In genomic region chr6:29949934-29950333, GRCh38 we compare ENCODE assay signal across 24 cellular contexts.
"Had no signal": no experiment of that assay in that cellular context is flagged by ENCODE, and none has a peak within 500 bp of the region (broad histone marks: within the 10 kb centered on the region; RNA-seq: fewer than 3 reads in every experiment).

No MANE protein-coding gene starts in this region.

- DNase-seq: activated B cell treated with CpG ODN at 0.5 μM for 24 hours; activated CD4-positive, alpha-beta T cell treated with anti-CD3 and anti-CD28 coated beads for 1 hour; activated CD4-positive, alpha-beta T cell treated with anti-CD3 and anti-CD28 coated beads, Interleukin-2, amount 10 ng/mL, durations not matched to agents 24 days and 14 days; activated CD4-positive, alpha-beta T cell treated with anti-CD3 and anti-CD28 coated beads, Interleukin-2, amount 50 U/mL, for 48 hours; activated naive CD4-positive, alpha-beta T cell treated with anti-CD3 and anti-CD28 coated beads, Interleukin-2, amount 50 U/mL, for 16 hours; activated naive CD8-positive, alpha-beta T cell treated with anti-CD3 and anti-CD28 coated beads, Interleukin-2, amount 10 ng/mL, durations not matched to agents 7 days and 5 days; activated T-cell treated with anti-CD3 and anti-CD28 coated beads for 4 hours; adrenal gland; anterior cingulate cortex; caudate nucleus; NCI-H1092; NCI-H1417; NCI-H1930; NCI-H2171; NCI-H2227 treated with DMSO at 0.1 percent for 48 hours; NCI-H446 treated with DMSO at 0.1 percent for 48 hours; NCI-H526 treated with DMSO at 0.1 percent for 48 hours; SHP77; T1000 had no signal

- H3K9ac ChIP-seq: KMS-11 had no signal

- H3K9me3 Mint-ChIP-seq: activated B cell treated with CpG ODN at 0.5 μM for 24 hours; activated CD4-positive, alpha-beta T cell treated with anti-CD3 and anti-CD28 coated beads, Interleukin-2, amount 10 ng/mL, durations not matched to agents 24 days and 14 days; activated naive CD8-positive, alpha-beta T cell treated with anti-CD3 and anti-CD28 coated beads, Interleukin-2, amount 10 ng/mL, durations not matched to agents 7 days and 5 days; T-helper 1 cell treated with Interleukin-12 subunit alpha and Interleukin-12 subunit beta and Interleukin-4 antibody, amounts not matched to agents 30 μg/mL and 1 μg/mL, for 36 hours had no signal

- H3K4me2 ChIP-seq: KMS-11 had no signal

- H3K27ac Mint-ChIP-seq: activated CD4-positive, alpha-beta T cell treated with anti-CD3 and anti-CD28 coated beads, Interleukin-2, amount 10 ng/mL, durations not matched to agents 24 days and 14 days; activated naive CD8-positive, alpha-beta T cell treated with anti-CD3 and anti-CD28 coated beads, Interleukin-2, amount 10 ng/mL, durations not matched to agents 7 days and 5 days; T-helper 1 cell treated with Interleukin-12 subunit alpha and Interleukin-12 subunit beta and Interleukin-4 antibody, amounts not matched to agents 30 μg/mL and 1 μg/mL, for 36 hours had no signal

- H3K27me3 ChIP-seq: adrenal gland, breast epithelium, SJSA1 had no signal

- H3K27ac ChIP-seq: adrenal gland, breast epithelium, KMS-11, SJSA1 had no signal

- ATAC-seq: SK-N-SH treated with all-trans-retinoic acid at 6 μM for 48 hours had no signal

- H3K27me3 Mint-ChIP-seq: activated B cell treated with CpG ODN at 0.5 μM for 24 hours; activated CD4-positive, alpha-beta T cell treated with anti-CD3 and anti-CD28 coated beads, Interleukin-2, amount 10 ng/mL, durations not matched to agents 24 days and 14 days; activated naive CD8-positive, alpha-beta T cell treated with anti-CD3 and anti-CD28 coated beads, Interleukin-2, amount 10 ng/mL, durations not matched to agents 7 days and 5 days had no signal

- H3K4me3 Mint-ChIP-seq: activated B cell treated with CpG ODN at 0.5 μM for 24 hours; activated CD4-positive, alpha-beta T cell treated with anti-CD3 and anti-CD28 coated beads, Interleukin-2, amount 10 ng/mL, durations not matched to agents 24 days and 14 days; activated naive CD8-positive, alpha-beta T cell treated with anti-CD3 and anti-CD28 coated beads, Interleukin-2, amount 10 ng/mL, durations not matched to agents 7 days and 5 days; T-helper 1 cell treated with Interleukin-12 subunit alpha and Interleukin-12 subunit beta and Interleukin-4 antibody, amounts not matched to agents 30 μg/mL and 1 μg/mL, for 36 hours had no signal

- H3K9me3 ChIP-seq: adrenal gland, breast epithelium, SJSA1 had no signal

- H3K4me1 ChIP-seq: breast epithelium had no signal
